ENCODE assay signal across 18 cellular contexts in the genomic region with DNA sequence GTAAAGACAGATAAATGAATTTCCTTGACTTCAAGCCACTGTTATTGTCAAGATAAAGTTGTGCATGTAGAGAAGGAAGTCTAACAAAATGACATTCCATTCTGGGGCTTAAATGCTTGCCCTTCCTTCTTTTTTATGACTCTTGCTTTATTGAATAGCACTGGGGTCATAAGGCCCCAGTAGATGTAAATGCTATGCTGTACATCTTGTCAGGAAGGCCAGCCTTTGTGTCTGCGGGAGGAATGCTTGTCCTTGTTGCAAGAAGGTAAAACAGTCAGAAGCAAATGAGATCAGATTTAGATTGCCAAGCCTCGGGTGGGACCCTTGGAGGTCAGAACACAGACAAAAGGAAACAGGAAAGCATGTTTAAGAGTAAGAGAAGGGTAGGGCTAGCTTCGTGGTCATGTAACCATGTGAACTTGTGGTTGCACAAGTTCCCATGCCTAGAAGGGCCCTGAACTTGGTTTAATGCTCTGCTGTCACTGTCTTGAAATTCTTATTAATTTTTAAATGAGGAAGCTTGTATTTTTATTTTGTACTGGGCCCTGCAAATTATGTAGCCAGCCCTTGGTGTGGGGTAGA.
DNase-seq lines count a peak whose midpoint lies in the region; ATAC-seq, FAIRE-seq and TF ChIP-seq lines count a peak whose summit lies in the region.
"Had no signal": no experiment of that assay in that cellular context is flagged by ENCODE, and none has a peak within 500 bp of the region (broad histone marks: within the 10 kb centered on the region; RNA-seq: fewer than 3 reads in every experiment).

No MANE protein-coding gene starts in this region.

- ATAC-seq in right lobe of liver (peak in 3 of 4 donors; percentile 44 to 68 (median 59)), HepG2 (no peak), left colon (peak; percentile 98), psoas muscle (no peak), HG03378 (IDR thresholded peaks at IDR 0.05; ENCODE audit: unreplicated experiment) (no peak)
- ATAC-seq: activated T-helper 17 cell treated with anti-CD3 and anti-CD28 coated beads, Interleukin-2, amount 50 U/mL, for 72 hours had no signal

- H3K4me3 ChIP-seq in right lobe of liver (no peak overlapping the region), HepG2 (replicated peaks in 1 of 3; ENCODE audit: insufficient read depth in 1 of 3, low read depth in 2 of 3, low read length in 3 of 3) (no peak overlapping the region), psoas muscle (no peak overlapping the region)

- H3K9me3 ChIP-seq in right lobe of liver (no peaks in the 10 kb centered on the region), HepG2 (ENCODE audit: low read length) (no peaks in the 10 kb centered on the region), psoas muscle (no peaks in the 10 kb centered on the region)

- 41% methylated on average over 3 of the region's 3 CpGs for WGBS in right lobe of liver (ENCODE audit: insufficient coverage, low coverage, low lambda C conversion rate, missing lambda C conversion rate)
- WGBS in HepG2 (ENCODE audit: low lambda C conversion rate) = 31% methylated on average over 3 of the region's 3 CpGs
- WGBS in psoas muscle, 3 donors = 57 to 60% (median 58%) methylated on average over 3 of the region's 3 CpGs

- BruUV-seq in HepG2 (replicated peaks; lab: Mats Ljungman, UMichigan) = no TSS peak

- H3K4me1 ChIP-seq in right lobe of liver (no peaks in the 10 kb centered on the region), HepG2 (ENCODE audit: insufficient read depth, low read length) (no peaks in the 10 kb centered on the region), psoas muscle (peaks cover 24% of the 10 kb centered on the region)

- no peak overlapping the region for H3K4me2 ChIP-seq in HepG2 (ENCODE audit: low read depth, low read length)

- no peak for DNase-seq in right lobe of liver
- DNase-seq in HepG2 (ENCODE audit: low spot score) = no peak
- DNase-seq in OCI-M1 (lab: John Stamatoyannopoulos, UW) = peak; percentile 43
- peak; percentile 8 to 40 for DNase-seq in left colon
- no peak for DNase-seq in psoas muscle
- no peak for DNase-seq in NCI-H1092 (lab: John Stamatoyannopoulos, UW)
- no peak for DNase-seq in SHP77 (lab: John Stamatoyannopoulos, UW)
- DNase-seq: activated CD4-positive, alpha-beta T cell treated with anti-CD3 and anti-CD28 coated beads, Interleukin-2, amount 50 U/mL, for 1 hour; anterior cingulate cortex; COR-L47; dermis blood vessel endothelial cell; H9; NCI-H1417 treated with DMSO at 0.1 percent for 48 hours; NCI-H524 treated with DMSO at 0.1 percent for 48 hours; occipital lobe; T-helper 9 cell had no signal

- no peak for TF ChIP-seq EP300 in HepG2 (IDR thresholded peaks at IDR 0.05; ENCODE audit: low read depth in 2 of 2, low read length in 2 of 2)
- no peak for TF ChIP-seq EP300 in HepG2 (CRISPR knock-in tag; IDR thresholded peaks at IDR 0.05; ENCODE audit: borderline replicate concordance)

- H2AFZ ChIP-seq in HepG2 (ENCODE audit: low read length) = no peak overlapping the region

- FAIRE-seq in HepG2 (lab: Jason Lieb, UNC) = no peak

- CTCF ChIA-PET in HepG2 (lab: Yijun Ruan, JAX; ENCODE audit: low intra/inter-chr PET ratio, low total read pairs) = no interaction called here

- H3K79me2 ChIP-seq in HepG2 (ENCODE audit: insufficient read depth, low read length) = no peaks in the 10 kb centered on the region

- H3K36me3 ChIP-seq in right lobe of liver (no peaks in the 10 kb centered on the region), HepG2 (replicated peaks in 1 of 2; ENCODE audit: control insufficient read depth in 1 of 2, insufficient read depth in 2 of 2, low read length in 2 of 2) (no peaks in the 10 kb centered on the region), psoas muscle (ENCODE audit: insufficient read depth in 1 of 2, low read depth in 1 of 2) (no peaks in the 10 kb centered on the region)

- no peak for TF ChIP-seq RAD21 in HepG2 (CRISPR knock-in tag; IDR thresholded peaks at IDR 0.05)

- TF ChIP-seq CTCF in right lobe of liver (IDR thresholded peaks at IDR 0.05) (no peak), HepG2 (CRISPR knock-in tag; IDR thresholded peaks at IDR 0.05) (no peak), psoas muscle (IDR thresholded peaks at IDR 0.05) (no peak)

- intact Hi-C loops in right lobe of liver (cut with DNase I) (no loop called here), HepG2 (cut with micrococcal nuclease; ENCODE audit: unreplicated experiment) (no loop called here), left colon (cut with DNase I, micrococcal nuclease) (no loop called here), psoas muscle (cut with DNase I) (no loop called here)

- no peak overlapping the region for H3K9ac ChIP-seq in HepG2 (ENCODE audit: insufficient read depth, low read depth, low read length)

- H4K20me1 ChIP-seq in HepG2 (ENCODE audit: insufficient read depth, low read length) = no peaks in the 10 kb centered on the region

- TF ChIP-seq POLR2A in right lobe of liver (IDR thresholded peaks at IDR 0.05) (no peak), HepG2 (IDR thresholded peaks at IDR 0.05; ENCODE audit: insufficient read depth in 1 of 2, low read depth in 2 of 2, low read length in 2 of 2) (no peak)

- POLR2A ChIA-PET in HepG2 (lab: Yijun Ruan, JAX) = no interaction called here

- H3K27ac ChIP-seq in right lobe of liver = no peak overlapping the region
- no peak overlapping the region for H3K27ac ChIP-seq in HepG2 (ENCODE audit: extremely low read length, insufficient read depth, low read length)
- no peak overlapping the region for H3K27ac ChIP-seq in psoas muscle

- H3K27me3 ChIP-seq in right lobe of liver (no peaks in the 10 kb centered on the region), HepG2 (ENCODE audit: control insufficient read depth in 1 of 2, insufficient read depth in 2 of 2, low read length in 2 of 2) (no peaks in the 10 kb centered on the region), psoas muscle (ENCODE audit: insufficient read depth in 3 of 3, low read length in 2 of 3) (no peaks in the 10 kb centered on the region)

- in situ Hi-C loops in HepG2 (cut with HindIII; ENCODE audit: extremely low pct_ligation_motif_present, low pct_unique_long_range_greater_than_20kb) = no loop called here

TF ChIP-seq in HepG2, 621 proteins besides CTCF, POLR2A, EP300 and RAD21 (continues in another document):
- TF ChIP-seq, protein P1, sequence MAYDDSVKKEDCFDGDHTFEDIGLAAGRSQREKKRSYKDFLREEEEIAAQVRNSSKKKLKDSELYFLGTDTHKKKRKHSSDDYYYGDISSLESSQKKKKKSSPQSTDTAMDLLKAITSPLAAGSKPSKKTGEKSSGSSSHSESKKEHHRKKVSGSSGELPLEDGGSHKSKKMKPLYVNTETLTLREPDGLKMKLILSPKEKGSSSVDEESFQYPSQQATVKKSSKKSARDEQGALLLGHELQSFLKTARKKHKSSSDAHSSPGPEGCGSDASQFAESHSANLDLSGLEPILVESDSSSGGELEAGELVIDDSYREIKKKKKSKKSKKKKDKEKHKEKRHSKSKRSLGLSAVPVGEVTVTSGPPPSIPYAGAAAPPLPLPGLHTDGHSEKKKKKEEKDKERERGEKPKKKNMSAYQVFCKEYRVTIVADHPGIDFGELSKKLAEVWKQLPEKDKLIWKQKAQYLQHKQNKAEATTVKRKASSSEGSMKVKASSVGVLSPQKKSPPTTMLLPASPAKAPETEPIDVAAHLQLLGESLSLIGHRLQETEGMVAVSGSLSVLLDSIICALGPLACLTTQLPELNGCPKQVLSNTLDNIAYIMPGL (CRISPR knock-in tag; IDR thresholded peaks at IDR 0.05; ENCODE audit: borderline replicate concordance in 1 of 2, low read depth in 1 of 2) = no peak
- TF ChIP-seq, protein P2, sequence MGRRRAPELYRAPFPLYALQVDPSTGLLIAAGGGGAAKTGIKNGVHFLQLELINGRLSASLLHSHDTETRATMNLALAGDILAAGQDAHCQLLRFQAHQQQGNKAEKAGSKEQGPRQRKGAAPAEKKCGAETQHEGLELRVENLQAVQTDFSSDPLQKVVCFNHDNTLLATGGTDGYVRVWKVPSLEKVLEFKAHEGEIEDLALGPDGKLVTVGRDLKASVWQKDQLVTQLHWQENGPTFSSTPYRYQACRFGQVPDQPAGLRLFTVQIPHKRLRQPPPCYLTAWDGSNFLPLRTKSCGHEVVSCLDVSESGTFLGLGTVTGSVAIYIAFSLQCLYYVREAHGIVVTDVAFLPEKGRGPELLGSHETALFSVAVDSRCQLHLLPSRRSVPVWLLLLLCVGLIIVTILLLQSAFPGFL (CRISPR knock-in tag; IDR thresholded peaks at IDR 0.05) = no peak
- no peak for TF ChIP-seq TBP (CRISPR knock-in tag; IDR thresholded peaks at IDR 0.05)
- no peak for TF ChIP-seq ZFYVE20 (CRISPR knock-in tag; IDR thresholded peaks at IDR 0.05; ENCODE audit: borderline replicate concordance, low read depth)
- no peak for TF ChIP-seq ZNF484 (CRISPR knock-in tag; IDR thresholded peaks at IDR 0.05; ENCODE audit: borderline replicate concordance, low read depth)
- no peak for TF ChIP-seq NPAS2 (CRISPR knock-in tag; IDR thresholded peaks at IDR 0.05; ENCODE audit: borderline replicate concordance)
- no peak for TF ChIP-seq TCF12 (IDR thresholded peaks at IDR 0.05)
- no peak for TF ChIP-seq TCF12 (CRISPR knock-in tag; IDR thresholded peaks at IDR 0.05)
- no peak for TF ChIP-seq POLR2G (IDR thresholded peaks at IDR 0.05; ENCODE audit: low read depth, low read length)
- TF ChIP-seq MTA1 (CRISPR knock-in tag; IDR thresholded peaks at IDR 0.05; ENCODE audit: borderline replicate concordance) = no peak
- TF ChIP-seq ZNF251 (CRISPR knock-in tag; IDR thresholded peaks at IDR 0.05) = no peak
- TF ChIP-seq, protein P3, sequence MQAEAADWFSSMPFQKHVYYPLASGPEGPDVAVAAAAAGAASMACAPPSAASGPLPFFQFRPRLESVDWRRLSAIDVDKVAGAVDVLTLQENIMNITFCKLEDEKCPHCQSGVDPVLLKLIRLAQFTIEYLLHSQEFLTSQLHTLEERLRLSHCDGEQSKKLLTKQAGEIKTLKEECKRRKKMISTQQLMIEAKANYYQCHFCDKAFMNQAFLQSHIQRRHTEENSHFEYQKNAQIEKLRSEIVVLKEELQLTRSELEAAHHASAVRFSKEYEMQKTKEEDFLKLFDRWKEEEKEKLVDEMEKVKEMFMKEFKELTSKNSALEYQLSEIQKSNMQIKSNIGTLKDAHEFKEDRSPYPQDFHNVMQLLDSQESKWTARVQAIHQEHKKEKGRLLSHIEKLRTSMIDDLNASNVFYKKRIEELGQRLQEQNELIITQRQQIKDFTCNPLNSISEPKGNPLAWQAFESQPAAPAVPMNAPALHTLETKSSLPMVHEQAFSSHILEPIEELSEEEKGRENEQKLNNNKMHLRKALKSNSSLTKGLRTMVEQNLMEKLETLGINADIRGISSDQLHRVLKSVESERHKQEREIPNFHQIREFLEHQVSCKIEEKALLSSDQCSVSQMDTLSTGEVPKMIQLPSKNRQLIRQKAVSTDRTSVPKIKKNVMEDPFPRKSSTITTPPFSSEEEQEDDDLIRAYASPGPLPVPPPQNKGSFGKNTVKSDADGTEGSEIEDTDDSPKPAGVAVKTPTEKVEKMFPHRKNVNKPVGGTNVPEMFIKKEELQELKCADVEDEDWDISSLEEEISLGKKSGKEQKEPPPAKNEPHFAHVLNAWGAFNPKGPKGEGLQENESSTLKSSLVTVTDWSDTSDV (CRISPR knock-in tag; IDR thresholded peaks at IDR 0.05) = no peak
- TF ChIP-seq POGZ (CRISPR knock-in tag; IDR thresholded peaks at IDR 0.05) = no peak
- TF ChIP-seq THAP11 (CRISPR knock-in tag; IDR thresholded peaks at IDR 0.05) = no peak

Comparison
In these comparisons a context has a peak if more than half of its experiments do, and no peak if none do; other contexts are left out.
1. ATAC-seq: peak in right lobe of liver (3 of 4) and left colon (single experiment); none in HepG2 (single experiment), psoas muscle (0 of 4) and HG03378 (single experiment).
2. DNase-seq: peak in OCI-M1 (single experiment) and left colon (2 of 2); none in right lobe of liver (0 of 3), HepG2 (single experiment), psoas muscle (0 of 2), NCI-H1092 (single experiment) and SHP77 (0 of 2).